ENCODE assay signal across 9 cellular contexts in genomic region chr11:70423523-70424505, GRCh38. TPM values are rescaled to one million over a fixed set of nuclear protein-coding genes. Genes with fewer than 3 reads are reported as not detected.
DNase-seq lines count a peak whose midpoint lies in the region; FAIRE-seq and TF ChIP-seq lines count a peak whose summit lies in the region.
"Had no signal": no experiment of that assay in that cellular context is flagged by ENCODE, and none has a peak within 500 bp of the region (broad histone marks: within the 10 kb centered on the region; RNA-seq: fewer than 3 reads in every experiment).

No MANE protein-coding gene starts in this region.

- in situ Hi-C loops in GM13976 (cut with MboI; ENCODE audit: low sequenced_read_pairs, unreplicated experiment): no loop called here

- DNase-seq in GM13976 (ENCODE audit: low spot score): peak; percentile 80
- DNase-seq in KG1 (lab: John Stamatoyannopoulos, UW): peak; percentile 76
- DNase-seq in amniotic epithelial cell (ENCODE audit: low read depth): peak; percentile 87
- DNase-seq in non-pigmented ciliary epithelial cell (ENCODE audit: low read depth): peak; percentile 80
- DNase-seq in D721Med (ENCODE audit: insufficient read length, low spot score): no peak
- no peak for DNase-seq in DMS79 (lab: John Stamatoyannopoulos, UW)
- no peak for DNase-seq in NCI-H2171 (lab: John Stamatoyannopoulos, UW)
- no peak for DNase-seq in right atrium auricular region (ENCODE audit: low spot score)

- H3K4me3 ChIP-seq in right atrium auricular region: no peak overlapping the region

- no peaks in the 10 kb centered on the region for H3K4me1 ChIP-seq in right atrium auricular region

- no peaks in the 10 kb centered on the region for H3K27me3 ChIP-seq in right atrium auricular region

- FAIRE-seq in D721Med (lab: Jason Lieb, UNC): no peak
- FAIRE-seq: islet of Langerhans had no signal

- no peak overlapping the region for H3K27ac ChIP-seq in right atrium auricular region

- no peaks in the 10 kb centered on the region for H3K9me3 ChIP-seq in right atrium auricular region

- TF ChIP-seq CTCF in GM13976 (IDR thresholded peaks at IDR 0.05; ENCODE audit: borderline replicate concordance, control extremely low read depth, extremely low read depth, insufficient read depth, missing control alignments) (no peak), D721Med (IDR thresholded peaks at IDR 0.05; ENCODE audit: insufficient read depth, missing control alignments) (no peak), right atrium auricular region (IDR thresholded peaks at IDR 0.05) (no peak)

- H3K36me3 ChIP-seq in right atrium auricular region: peaks cover 89% of the 10 kb centered on the region

RNA-seq across cellular contexts. Expression of gene CTTN, which starts 25.5 kb away (rescaled TPM):
- total RNA-seq in right atrium auricular region: 10 to 100 TPM; 67.0 to 99.2 TPM

Comparison
In these comparisons a context has a peak if more than half of its experiments do, and no peak if none do; other contexts are left out.
1. DNase-seq: peak in GM13976 (single experiment), KG1 (single experiment), amniotic epithelial cell (single experiment) and non-pigmented ciliary epithelial cell (single experiment); none in D721Med (single experiment), DMS79 (single experiment), NCI-H2171 (single experiment) and right atrium auricular region (single experiment).